In genomic region chr9:14960881-14961280, GRCh38 we compare ENCODE assay signal across 26 cellular contexts. TPM values are rescaled to one million over a fixed set of nuclear protein-coding genes. Genes with fewer than 3 reads are reported as not detected.
"Had no signal": no experiment of that assay in that cellular context is flagged by ENCODE, and none has a peak within 500 bp of the region (broad histone marks: within the 10 kb centered on the region; RNA-seq: fewer than 3 reads in every experiment).

No MANE protein-coding gene starts in this region.

- DNase-seq: activated CD4-positive, alpha-beta T cell treated with anti-CD3 and anti-CD28 coated beads for 36 hours; activated CD4-positive, alpha-beta T cell treated with anti-CD3 and anti-CD28 coated beads, Interleukin-2, amount 50 U/mL, for 4 hours; activated CD4-positive, CD25-positive, alpha-beta regulatory T cell; activated CD8-positive, alpha-beta memory T cell treated with anti-CD3 and anti-CD28 coated beads for 24 hours; activated effector memory CD4-positive, alpha-beta T cell treated with Interleukin-2 at 50 U/mL for 16 hours; activated naive CD4-positive, alpha-beta T cell treated with Interleukin-2 at 50 U/mL for 16 hours; activated naive CD8-positive, alpha-beta T cell treated with anti-CD3 and anti-CD28 coated beads, Interleukin-2, amount 10 ng/mL, durations not matched to agents 7 days and 5 days; caudate nucleus; cortex of kidney; effector memory CD8-positive, alpha-beta T cell; islet precursor cell; left cardiac atrium; midbrain; naive thymus-derived CD4-positive, alpha-beta T cell; occipital lobe; stimulated activated CD4-positive, alpha-beta T cell treated with anti-CD3 and anti-CD28 coated beads, Interleukin-15, amount 100 ng/mL, for 24 hours; stimulated activated CD4-positive, alpha-beta T cell treated with anti-CD3 and anti-CD28 coated beads, Interleukin-2, amount 100 ng/mL, for 24 hours; stimulated activated naive CD4-positive, alpha-beta T cell treated with Interleukin-2 at 50 U/mL for 16 hours had no signal

- H3K36me3 ChIP-seq: ascending aorta, esophagus muscularis mucosa, right atrium auricular region, tibial nerve had no signal

- H3K4me1 ChIP-seq: ascending aorta, esophagus muscularis mucosa had no signal

- H3K27me3 Mint-ChIP-seq: activated CD4-positive, alpha-beta T cell treated with anti-CD3 and anti-CD28 coated beads for 36 hours; activated naive CD8-positive, alpha-beta T cell treated with anti-CD3 and anti-CD28 coated beads, Interleukin-2, amount 10 ng/mL, durations not matched to agents 7 days and 5 days; brain had no signal

- H3K9me3 Mint-ChIP-seq: activated naive CD8-positive, alpha-beta T cell treated with anti-CD3 and anti-CD28 coated beads, Interleukin-2, amount 10 ng/mL, durations not matched to agents 7 days and 5 days; neural crest cell had no signal

- H3K4me1 Mint-ChIP-seq: brain, memory B cell had no signal

- FAIRE-seq: frontal cortex had no signal

- H3K4me3 ChIP-seq: ascending aorta, esophagus muscularis mucosa, right atrium auricular region, tibial nerve had no signal

- H3K36me3 Mint-ChIP-seq: activated naive CD8-positive, alpha-beta T cell treated with anti-CD3 and anti-CD28 coated beads, Interleukin-2, amount 10 ng/mL, durations not matched to agents 7 days and 5 days; memory B cell had no signal

- ATAC-seq: activated CD4-positive, alpha-beta T cell treated with anti-CD3 and anti-CD28 coated beads for 36 hours; effector memory CD8-positive, alpha-beta T cell; left cardiac atrium; naive thymus-derived CD4-positive, alpha-beta T cell had no signal

- H3K27me3 ChIP-seq: ascending aorta, esophagus muscularis mucosa, right atrium auricular region, tibial nerve had no signal

- H3K4me3 Mint-ChIP-seq: activated CD4-positive, alpha-beta T cell treated with anti-CD3 and anti-CD28 coated beads for 36 hours; brain; effector memory CD8-positive, alpha-beta T cell; memory B cell; neural crest cell had no signal

- H3K27ac Mint-ChIP-seq: activated CD4-positive, alpha-beta T cell treated with anti-CD3 and anti-CD28 coated beads for 36 hours; activated naive CD8-positive, alpha-beta T cell treated with anti-CD3 and anti-CD28 coated beads, Interleukin-2, amount 10 ng/mL, durations not matched to agents 7 days and 5 days; effector memory CD8-positive, alpha-beta T cell; memory B cell had no signal

- H3K9me3 ChIP-seq: ascending aorta, esophagus muscularis mucosa, right atrium auricular region, tibial nerve had no signal

- H3K27ac ChIP-seq: ascending aorta, esophagus muscularis mucosa, right atrium auricular region, tibial nerve had no signal

RNA-seq across cellular contexts. Expression of gene FREM1, which starts 50.7 kb away (rescaled TPM):
- total RNA-seq: activated CD4-positive, alpha-beta T cell treated with anti-CD3 and anti-CD28 coated beads for 36 hours; activated naive CD8-positive, alpha-beta T cell treated with anti-CD3 and anti-CD28 coated beads, Interleukin-2, amount 10 ng/mL, durations not matched to agents 7 days and 5 days had no signal
- polyA plus RNA-seq: naive thymus-derived CD4-positive, alpha-beta T cell had no signal
